In the genomic region with DNA sequence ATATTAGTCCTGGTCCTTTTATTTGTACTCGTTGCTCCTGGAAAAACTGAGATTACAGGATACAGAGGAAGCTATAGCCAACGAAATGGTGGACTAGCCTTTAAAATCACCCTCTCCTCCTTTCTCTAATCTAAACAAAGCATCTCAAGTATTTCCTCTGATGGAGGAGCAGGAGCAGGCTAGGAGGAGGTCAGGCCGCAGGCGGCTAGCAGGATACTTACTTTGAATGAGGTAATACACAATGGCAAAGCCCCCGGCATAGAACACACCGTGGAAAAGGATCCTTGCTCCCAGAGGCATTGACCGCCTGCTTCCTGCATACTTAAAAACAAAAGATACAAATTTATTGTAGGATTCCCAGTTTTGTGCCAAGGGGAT, we compare ENCODE assay signal across 1 cellular context.
TF ChIP-seq lines count a peak whose summit lies in the region.

No MANE protein-coding gene starts in this region.

TF ChIP-seq in K562, 482 proteins besides CTCF, POLR2A, EP300 and RAD21 (continued from another document):
- TF ChIP-seq HMBOX1 (IDR thresholded peaks at IDR 0.05) = no peak
